9 cellular contexts compared by ENCODE assay signal in genomic region chr2:235594041-235594440, GRCh38.
DNase-seq lines count a peak whose midpoint lies in the region; ATAC-seq, FAIRE-seq and TF ChIP-seq lines count a peak whose summit lies in the region.
"Had no signal": no experiment of that assay in that cellular context is flagged by ENCODE, and none has a peak within 500 bp of the region (broad histone marks: within the 10 kb centered on the region; RNA-seq: fewer than 3 reads in every experiment).

No MANE protein-coding gene starts in this region.

- no peaks in the 10 kb centered on the region for H3K4me1 Mint-ChIP-seq in CD14-positive monocyte

- H3K36me3 ChIP-seq in breast epithelium (no peaks in the 10 kb centered on the region), kidney (ENCODE audit: control insufficient read depth in 1 of 2, insufficient read depth in 2 of 2, low read length in 2 of 2) (no peaks in the 10 kb centered on the region)

- no peaks in the 10 kb centered on the region for H3K9me3 ChIP-seq in breast epithelium
- no peaks in the 10 kb centered on the region for H3K9me3 ChIP-seq in kidney (ENCODE audit: control insufficient read depth in 1 of 2, low read length in 2 of 2)

- no peaks in the 10 kb centered on the region for H3K36me3 Mint-ChIP-seq in CD14-positive monocyte

- H3K9me3 Mint-ChIP-seq in CD14-positive monocyte, result peaks cover 0 to 3% (median 0%) of the 10 kb centered on the region in 7 donors
- H3K9me3 Mint-ChIP-seq: dendritic cell treated with granulocyte-macrophage colony-stimulating factor and Interleukin-4, amounts not matched to agents 40 ng/mL and 50 ng/mL, for 4 days had no signal

- peaks cover 0 to 2% of the 10 kb centered on the region in 2 donors for H3K4me1 ChIP-seq in breast epithelium
- peaks cover 0 to 3% of the 10 kb centered on the region in 2 donors for H3K4me1 ChIP-seq in kidney (ENCODE audit: control insufficient read depth in 1 of 2, insufficient read depth in 1 of 2, low read depth in 1 of 2, low read length in 2 of 2)

- no peak overlapping the region for H3K4me3 ChIP-seq in breast epithelium
- H3K4me3 ChIP-seq in kidney (ENCODE audit: low read length in 2 of 2), result no peak overlapping the region

- no peak overlapping the region for H3K4me3 Mint-ChIP-seq in CD14-positive monocyte
- H3K4me3 Mint-ChIP-seq: dendritic cell treated with granulocyte-macrophage colony-stimulating factor and Interleukin-4, amounts not matched to agents 40 ng/mL and 50 ng/mL, for 4 days had no signal

- TF ChIP-seq CTCF in CD14-positive monocyte (IDR thresholded peaks at IDR 0.05), result peak; percentile 74
- TF ChIP-seq CTCF in breast epithelium (IDR thresholded peaks at IDR 0.05), result peak; percentile 47 to 64 (median 62)
- TF ChIP-seq CTCF in kidney (IDR thresholded peaks at IDR 0.05; ENCODE audit: borderline replicate concordance, extremely low read depth, insufficient read depth), result peak; percentile 59

- H3K9ac ChIP-seq in kidney (ENCODE audit: low read length in 2 of 2), result no peak overlapping the region

- H3K27me3 ChIP-seq in breast epithelium, result no peaks in the 10 kb centered on the region

- H3K27me3 Mint-ChIP-seq in CD14-positive monocyte (ENCODE audit: low read depth in 3 of 3), result peaks cover 2 to 5% (median 3%) of the 10 kb centered on the region in 3 donors

- no peak for ATAC-seq in GM18511 (IDR thresholded peaks at IDR 0.05; ENCODE audit: unreplicated experiment)

- peak; percentile 98 for FAIRE-seq in kidney (lab: Jason Lieb, UNC)
- no peak for FAIRE-seq in urothelium cell line (lab: Jason Lieb, UNC)

- no peak overlapping the region for H3K27ac Mint-ChIP-seq in CD14-positive monocyte
- H3K27ac Mint-ChIP-seq: dendritic cell treated with granulocyte-macrophage colony-stimulating factor and Interleukin-4, amounts not matched to agents 40 ng/mL and 50 ng/mL, for 4 days had no signal

- H3K27ac ChIP-seq in breast epithelium (no peak overlapping the region), kidney (ENCODE audit: low read depth in 2 of 2, low read length in 2 of 2) (no peak overlapping the region)

- intact Hi-C loops in CD14-positive monocyte (cut with micrococcal nuclease) (no loop called here), breast epithelium (cut with DNase I; ENCODE audit: low total_unique reads) (no loop called here), kidney (cut with DNase I) (loop anchor here (5.0 to 10.0 kb wide), 2 partner anchors 151 to 457 kb away; no protein-coding TSS in a partner anchor)

- DNase-seq in CD14-positive monocyte (ENCODE audit: low spot score) (no peak), HS-5 (ENCODE audit: low read depth) (peak; percentile 46), NCI-H69 (lab: John Stamatoyannopoulos, UW) (peak; percentile 77), breast epithelium (ENCODE audit: low spot score in 2 of 2) (no peak), kidney (no peak), urothelium cell line (ENCODE audit: low spot score) (peak; percentile 60)
- DNase-seq in stimulated activated CD4-positive, alpha-beta T cell treated with anti-CD3 and anti-CD28 coated beads, Interleukin-2, amount 100 ng/mL, for 48 hours, result no peak

- no peak for TF ChIP-seq POLR2A in breast epithelium (IDR thresholded peaks at IDR 0.05)

Comparison
In these comparisons a context has a peak if more than half of its experiments do, and no peak if none do; other contexts are left out.
1. DNase-seq: peak in HS-5 (single experiment), NCI-H69 (single experiment) and urothelium cell line (single experiment); none in CD14-positive monocyte (single experiment), breast epithelium (0 of 2), kidney (single experiment) and stimulated activated CD4-positive, alpha-beta T cell treated with anti-CD3 and anti-CD28 coated beads, Interleukin-2, amount 100 ng/mL, for 48 hours (0 of 2).
2. Peak in every context shown above with its lines, with median percentiles within 50 percentile points of each other: CTCF ChIP-seq.